Comparison of ENCODE assay signal across 12 cellular contexts in the genomic region with DNA sequence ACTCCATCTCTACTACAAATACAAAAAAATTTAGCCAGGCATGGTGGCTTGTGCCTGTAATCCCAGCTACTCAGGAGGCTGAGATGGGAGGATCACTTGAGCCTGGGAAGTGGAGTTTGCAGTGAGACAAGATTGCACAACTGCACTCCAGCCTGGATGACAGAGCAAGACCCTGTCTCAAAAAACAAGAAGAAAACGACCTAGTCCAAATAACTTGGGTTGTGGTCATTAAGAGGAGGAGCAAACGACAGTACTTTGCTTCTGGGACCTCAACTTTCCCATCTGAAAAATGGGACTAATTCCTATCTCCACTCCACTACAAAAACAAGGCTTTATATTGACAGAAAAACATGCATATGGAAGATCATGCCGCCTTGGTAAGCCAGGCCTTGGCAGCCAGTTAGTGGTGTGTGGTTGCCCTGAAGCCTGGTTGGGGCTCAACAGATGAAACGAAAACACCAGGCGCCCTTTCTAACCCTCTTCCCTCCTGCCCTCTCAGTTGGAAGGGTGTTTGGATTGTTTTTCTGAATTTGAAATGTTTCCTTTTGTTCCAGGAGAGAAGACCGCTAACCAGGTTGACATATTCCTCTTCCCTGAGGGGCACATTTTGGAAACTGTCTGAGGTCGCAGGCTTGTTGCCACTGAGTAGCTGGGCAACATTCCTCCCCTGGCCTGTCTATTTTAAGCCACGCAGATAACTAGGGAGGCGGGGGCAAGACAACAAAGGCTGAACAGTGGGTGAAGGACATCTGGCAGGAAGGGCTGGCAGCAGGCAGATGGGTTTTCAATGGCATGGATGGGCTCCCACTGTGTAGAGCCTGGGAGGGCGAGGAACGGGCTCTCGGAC. TPM values are rescaled to one million over a fixed set of nuclear protein-coding genes. Genes with fewer than 3 reads are reported as not detected.
A peak's percentile ranks its signal among the peaks of the same experiment; 100 is the strongest.
DNase-seq lines count a peak whose midpoint lies in the region; ATAC-seq, FAIRE-seq and TF ChIP-seq lines count a peak whose summit lies in the region.
"Had no signal": no experiment of that assay in that cellular context is flagged by ENCODE, and none has a peak within 500 bp of the region (broad histone marks: within the 10 kb centered on the region; RNA-seq: fewer than 3 reads in every experiment).

No MANE protein-coding gene starts in this region.

- no peak for TF ChIP-seq CTCF in natural killer cell (IDR thresholded peaks at IDR 0.05)

- H3K9me3 ChIP-seq in small intestine (ENCODE audit: control insufficient read depth, low read depth), result no peaks in the 10 kb centered on the region
- H3K9me3 ChIP-seq: gastroesophageal sphincter had no signal

- peak overlapping the region in 1 of 2 donors; percentile 5 for H3K27ac ChIP-seq in small intestine (ENCODE audit: low read depth in 1 of 2, low read length in 1 of 2)
- H3K27ac ChIP-seq: gastroesophageal sphincter had no signal

- H3K4me3 ChIP-seq in small intestine (ENCODE audit: low read depth in 1 of 2, low read length in 2 of 2), result no peak overlapping the region
- H3K4me3 ChIP-seq: gastroesophageal sphincter had no signal

- H3K4me1 ChIP-seq in small intestine (ENCODE audit: control insufficient read depth in 2 of 2, insufficient read depth in 1 of 2, low read depth in 1 of 2, low read length in 1 of 2), result no peaks in the 10 kb centered on the region

- no peaks in the 10 kb centered on the region for H3K4me1 Mint-ChIP-seq in natural killer cell

- H3K27me3 ChIP-seq in small intestine (ENCODE audit: control insufficient read depth in 2 of 2, insufficient read depth in 2 of 2, low read length in 2 of 2), result no peaks in the 10 kb centered on the region
- H3K27me3 ChIP-seq: gastroesophageal sphincter had no signal

- FAIRE-seq in small intestine (lab: Jason Lieb, UNC), result no peak
- FAIRE-seq: bronchial epithelial cell, G401.6 had no signal

- H3K36me3 Mint-ChIP-seq in natural killer cell, result no peaks in the 10 kb centered on the region

- 55 to 67% (median 59%) methylated on average over 12 of the region's 12 CpGs for WGBS in small intestine, 3 donors

- H3K27me3 Mint-ChIP-seq in natural killer cell (ENCODE audit: low read depth in 2 of 2), result no peaks in the 10 kb centered on the region

- no peak overlapping the region for H3K27ac Mint-ChIP-seq in natural killer cell
- H3K27ac Mint-ChIP-seq: activated CD8-positive, alpha-beta T cell treated with anti-CD3 and anti-CD28 coated beads, Interleukin-2, amount 10 ng/mL, durations not matched to agents 7 days and 5 days had no signal

- no peaks in the 10 kb centered on the region for H3K9me3 Mint-ChIP-seq in natural killer cell

- no peak overlapping the region for H3K4me3 Mint-ChIP-seq in natural killer cell
- H3K4me3 Mint-ChIP-seq: activated CD8-positive, alpha-beta T cell treated with anti-CD3 and anti-CD28 coated beads, Interleukin-2, amount 10 ng/mL, durations not matched to agents 7 days and 5 days; nephron had no signal

- DNase-seq in NCI-H1417 (lab: John Stamatoyannopoulos, UW) (peak in 2 of 3 experiments; percentile 83 to 92), SHP77 treated with DMSO at 0.1 percent for 48 hours (lab: John Stamatoyannopoulos, UW) (peak; percentile 35), hippocampal formation (lab: John Stamatoyannopoulos, UW) (peak; percentile 79 to 80), superior temporal gyrus (ENCODE audit: extremely low spot score) (peak; percentile 82), natural killer cell (no peak), small intestine (no peak)
- DNase-seq: activated CD8-positive, alpha-beta T cell treated with anti-CD3 and anti-CD28 coated beads, Interleukin-2, amount 10 ng/mL, durations not matched to agents 7 days and 5 days had no signal

- intact Hi-C loops in natural killer cell (cut with micrococcal nuclease), result no loop called here

- ATAC-seq in natural killer cell, result no peak
- no peak for ATAC-seq in GM21526 (IDR thresholded peaks at IDR 0.05; ENCODE audit: low FRiP score, unreplicated experiment)
- ATAC-seq: activated CD8-positive, alpha-beta T cell treated with anti-CD3 and anti-CD28 coated beads, Interleukin-2, amount 10 ng/mL, durations not matched to agents 7 days and 5 days; gastroesophageal sphincter had no signal

- no peaks in the 10 kb centered on the region for H3K36me3 ChIP-seq in small intestine (ENCODE audit: control insufficient read depth in 2 of 2, insufficient read depth in 2 of 2, low read length in 2 of 2)
- H3K36me3 ChIP-seq: gastroesophageal sphincter had no signal

RNA-seq across cellular contexts. Expression of a gene that starts 13.7 kb away (rescaled TPM):
- total RNA-seq in natural killer cell, result 100 to 1,000 TPM; 142 to 167 (median 165) TPM
- 10 to 100 TPM; 22.8 to 31.4 (median 24.0) TPM for polyA plus RNA-seq in small intestine

RNA-seq across cellular contexts. Expression of a gene that starts 56.6 kb away (rescaled TPM):
- total RNA-seq in natural killer cell, result 1 to 10 TPM; 2.4 to 4.0 (median 3.3) TPM
- polyA plus RNA-seq in small intestine, result 1 to 10 TPM; 2.5 to 6.6 (median 4.1) TPM

Comparison
In these comparisons a context has a peak if more than half of its experiments do, and no peak if none do; other contexts are left out.
1. DNase-seq: peak in NCI-H1417 (2 of 3), SHP77 treated with DMSO at 0.1 percent for 48 hours (single experiment), hippocampal formation (2 of 2) and superior temporal gyrus (single experiment); none in natural killer cell (single experiment) and small intestine (single experiment).